In the genomic region with DNA sequence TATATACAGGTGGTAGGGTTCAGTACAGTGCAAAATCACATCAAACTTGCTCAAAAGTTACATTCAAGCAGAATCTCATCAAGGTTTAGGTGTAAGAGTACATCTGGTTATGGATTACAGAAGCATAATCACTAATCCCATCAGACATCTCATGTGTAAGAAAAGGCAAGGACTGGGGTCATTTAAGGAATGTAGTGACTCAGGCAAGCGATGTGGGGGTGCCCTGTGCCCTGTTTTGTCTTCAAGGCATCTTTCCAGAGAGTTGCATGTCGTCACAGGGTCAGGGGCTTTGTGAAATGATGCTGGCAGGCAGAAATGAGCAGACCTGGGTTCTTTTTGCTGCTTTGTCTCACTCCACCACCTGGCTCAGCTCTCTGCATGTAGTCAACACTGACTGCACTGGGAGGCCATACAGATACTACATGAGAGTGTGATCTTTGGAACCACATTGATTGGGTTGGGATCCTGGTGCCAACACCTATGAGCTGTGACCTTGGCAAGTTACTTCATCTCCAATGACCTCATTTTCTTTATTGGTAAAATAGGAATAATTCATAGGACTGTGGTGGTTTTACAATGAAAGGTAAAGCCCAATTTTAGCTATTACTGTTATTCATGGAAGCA, we compare ENCODE assay signal across 1 cellular context.
TF ChIP-seq lines count a peak whose summit lies in the region.

No MANE protein-coding gene starts in this region.

TF ChIP-seq in HepG2, 621 proteins besides CTCF, POLR2A, EP300 and RAD21 (continued from another document and continues in another):
- TF ChIP-seq, protein P1, sequence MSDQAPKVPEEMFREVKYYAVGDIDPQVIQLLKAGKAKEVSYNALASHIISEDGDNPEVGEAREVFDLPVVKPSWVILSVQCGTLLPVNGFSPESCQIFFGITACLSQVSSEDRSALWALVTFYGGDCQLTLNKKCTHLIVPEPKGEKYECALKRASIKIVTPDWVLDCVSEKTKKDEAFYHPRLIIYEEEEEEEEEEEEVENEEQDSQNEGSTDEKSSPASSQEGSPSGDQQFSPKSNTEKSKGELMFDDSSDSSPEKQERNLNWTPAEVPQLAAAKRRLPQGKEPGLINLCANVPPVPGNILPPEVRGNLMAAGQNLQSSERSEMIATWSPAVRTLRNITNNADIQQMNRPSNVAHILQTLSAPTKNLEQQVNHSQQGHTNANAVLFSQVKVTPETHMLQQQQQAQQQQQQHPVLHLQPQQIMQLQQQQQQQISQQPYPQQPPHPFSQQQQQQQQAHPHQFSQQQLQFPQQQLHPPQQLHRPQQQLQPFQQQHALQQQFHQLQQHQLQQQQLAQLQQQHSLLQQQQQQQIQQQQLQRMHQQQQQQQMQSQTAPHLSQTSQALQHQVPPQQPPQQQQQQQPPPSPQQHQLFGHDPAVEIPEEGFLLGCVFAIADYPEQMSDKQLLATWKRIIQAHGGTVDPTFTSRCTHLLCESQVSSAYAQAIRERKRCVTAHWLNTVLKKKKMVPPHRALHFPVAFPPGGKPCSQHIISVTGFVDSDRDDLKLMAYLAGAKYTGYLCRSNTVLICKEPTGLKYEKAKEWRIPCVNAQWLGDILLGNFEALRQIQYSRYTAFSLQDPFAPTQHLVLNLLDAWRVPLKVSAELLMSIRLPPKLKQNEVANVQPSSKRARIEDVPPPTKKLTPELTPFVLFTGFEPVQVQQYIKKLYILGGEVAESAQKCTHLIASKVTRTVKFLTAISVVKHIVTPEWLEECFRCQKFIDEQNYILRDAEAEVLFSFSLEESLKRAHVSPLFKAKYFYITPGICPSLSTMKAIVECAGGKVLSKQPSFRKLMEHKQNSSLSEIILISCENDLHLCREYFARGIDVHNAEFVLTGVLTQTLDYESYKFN (CRISPR knock-in tag; conservative IDR thresholded peaks at IDR 0.05) = peak; percentile 80
- no peak for TF ChIP-seq RFX3 (CRISPR knock-in tag; IDR thresholded peaks at IDR 0.05)
- TF ChIP-seq RXRB (CRISPR knock-in tag; IDR thresholded peaks at IDR 0.05; ENCODE audit: borderline replicate concordance) = peak; percentile 21; the same call in 1 of the 2 replicates
- TF ChIP-seq ATF7 (IDR thresholded peaks at IDR 0.05) = peak; percentile 47
- no peak for TF ChIP-seq ATF7 (CRISPR knock-in tag; IDR thresholded peaks at IDR 0.05)
- no peak for TF ChIP-seq ZNF703 (CRISPR knock-in tag; IDR thresholded peaks at IDR 0.05; ENCODE audit: borderline replicate concordance)
- no peak for TF ChIP-seq SOX13 (IDR thresholded peaks at IDR 0.05)
- 0 out of 4 replicates have a peak, but pooled peaks of 1 of the 2 experiments have one; percentile 23 for TF ChIP-seq SOX13 (CRISPR knock-in tag; conservative IDR thresholded peaks at IDR 0.05 in 1 of 2, IDR thresholded peaks at IDR 0.05 in 1 of 2)
- peak; percentile 48; the same call in 1 of the 2 replicates for TF ChIP-seq MIXL1 (CRISPR knock-in tag; IDR thresholded peaks at IDR 0.05)
- peak; percentile 53; the same call in 1 of the 2 replicates for TF ChIP-seq ZNF292 (CRISPR knock-in tag; IDR thresholded peaks at IDR 0.05; ENCODE audit: borderline replicate concordance, low read depth)
- TF ChIP-seq IRF2 (CRISPR knock-in tag; IDR thresholded peaks at IDR 0.05) = 0 out of 2 replicates have a peak, but pooled peaks have one; percentile 14
- no peak for TF ChIP-seq MBNL3 (CRISPR knock-in tag; conservative IDR thresholded peaks at IDR 0.05)
- TF ChIP-seq TAF1 (CRISPR knock-in tag; IDR thresholded peaks at IDR 0.05) = no peak
- no peak for TF ChIP-seq RFXAP (CRISPR knock-in tag; IDR thresholded peaks at IDR 0.05; ENCODE audit: borderline replicate concordance)
- TF ChIP-seq FOXO1 (CRISPR knock-in tag; IDR thresholded peaks at IDR 0.05) = peak; percentile 18; the same call in 1 of the 2 replicates
- TF ChIP-seq TRIM24 (CRISPR knock-in tag; IDR thresholded peaks at IDR 0.05) = no peak
- TF ChIP-seq NR2F1 (CRISPR knock-in tag; IDR thresholded peaks at IDR 0.05) = no peak
- TF ChIP-seq GATAD2A (CRISPR knock-in tag; IDR thresholded peaks at IDR 0.05) = peak; percentile 75
- TF ChIP-seq, protein P2, sequence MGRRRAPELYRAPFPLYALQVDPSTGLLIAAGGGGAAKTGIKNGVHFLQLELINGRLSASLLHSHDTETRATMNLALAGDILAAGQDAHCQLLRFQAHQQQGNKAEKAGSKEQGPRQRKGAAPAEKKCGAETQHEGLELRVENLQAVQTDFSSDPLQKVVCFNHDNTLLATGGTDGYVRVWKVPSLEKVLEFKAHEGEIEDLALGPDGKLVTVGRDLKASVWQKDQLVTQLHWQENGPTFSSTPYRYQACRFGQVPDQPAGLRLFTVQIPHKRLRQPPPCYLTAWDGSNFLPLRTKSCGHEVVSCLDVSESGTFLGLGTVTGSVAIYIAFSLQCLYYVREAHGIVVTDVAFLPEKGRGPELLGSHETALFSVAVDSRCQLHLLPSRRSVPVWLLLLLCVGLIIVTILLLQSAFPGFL (CRISPR knock-in tag; IDR thresholded peaks at IDR 0.05) = no peak
- TF ChIP-seq ZNF430 (CRISPR knock-in tag; IDR thresholded peaks at IDR 0.05) = peak; percentile 25; the same call in 1 of the 2 replicates
- TF ChIP-seq NBN (conservative IDR thresholded peaks at IDR 0.05) = no peak
- TF ChIP-seq, protein P3, sequence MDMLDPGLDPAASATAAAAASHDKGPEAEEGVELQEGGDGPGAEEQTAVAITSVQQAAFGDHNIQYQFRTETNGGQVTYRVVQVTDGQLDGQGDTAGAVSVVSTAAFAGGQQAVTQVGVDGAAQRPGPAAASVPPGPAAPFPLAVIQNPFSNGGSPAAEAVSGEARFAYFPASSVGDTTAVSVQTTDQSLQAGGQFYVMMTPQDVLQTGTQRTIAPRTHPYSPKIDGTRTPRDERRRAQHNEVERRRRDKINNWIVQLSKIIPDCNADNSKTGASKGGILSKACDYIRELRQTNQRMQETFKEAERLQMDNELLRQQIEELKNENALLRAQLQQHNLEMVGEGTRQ (IDR thresholded peaks at IDR 0.05; ENCODE audit: low read depth, low read length) = no peak
- TF ChIP-seq, protein P3 (CRISPR knock-in tag; IDR thresholded peaks at IDR 0.05; ENCODE audit: borderline replicate concordance) = no peak
- no peak for TF ChIP-seq ARNT (IDR thresholded peaks at IDR 0.05)
- TF ChIP-seq FOXA3 (CRISPR knock-in tag; IDR thresholded peaks at IDR 0.05) = 0 out of 2 replicates have a peak, but pooled peaks have one; percentile 45
- TF ChIP-seq, protein P4, sequence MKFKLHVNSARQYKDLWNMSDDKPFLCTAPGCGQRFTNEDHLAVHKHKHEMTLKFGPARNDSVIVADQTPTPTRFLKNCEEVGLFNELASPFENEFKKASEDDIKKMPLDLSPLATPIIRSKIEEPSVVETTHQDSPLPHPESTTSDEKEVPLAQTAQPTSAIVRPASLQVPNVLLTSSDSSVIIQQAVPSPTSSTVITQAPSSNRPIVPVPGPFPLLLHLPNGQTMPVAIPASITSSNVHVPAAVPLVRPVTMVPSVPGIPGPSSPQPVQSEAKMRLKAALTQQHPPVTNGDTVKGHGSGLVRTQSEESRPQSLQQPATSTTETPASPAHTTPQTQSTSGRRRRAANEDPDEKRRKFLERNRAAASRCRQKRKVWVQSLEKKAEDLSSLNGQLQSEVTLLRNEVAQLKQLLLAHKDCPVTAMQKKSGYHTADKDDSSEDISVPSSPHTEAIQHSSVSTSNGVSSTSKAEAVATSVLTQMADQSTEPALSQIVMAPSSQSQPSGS (CRISPR knock-in tag; IDR thresholded peaks at IDR 0.05) = peak; percentile 79; the same call in 1 of the 2 replicates
- TF ChIP-seq CHD2 (IDR thresholded peaks at IDR 0.05; ENCODE audit: low read depth, low read length) = no peak
- TF ChIP-seq MAF1 (CRISPR knock-in tag; IDR thresholded peaks at IDR 0.05; ENCODE audit: borderline replicate concordance) = no peak
- TF ChIP-seq, protein P5, sequence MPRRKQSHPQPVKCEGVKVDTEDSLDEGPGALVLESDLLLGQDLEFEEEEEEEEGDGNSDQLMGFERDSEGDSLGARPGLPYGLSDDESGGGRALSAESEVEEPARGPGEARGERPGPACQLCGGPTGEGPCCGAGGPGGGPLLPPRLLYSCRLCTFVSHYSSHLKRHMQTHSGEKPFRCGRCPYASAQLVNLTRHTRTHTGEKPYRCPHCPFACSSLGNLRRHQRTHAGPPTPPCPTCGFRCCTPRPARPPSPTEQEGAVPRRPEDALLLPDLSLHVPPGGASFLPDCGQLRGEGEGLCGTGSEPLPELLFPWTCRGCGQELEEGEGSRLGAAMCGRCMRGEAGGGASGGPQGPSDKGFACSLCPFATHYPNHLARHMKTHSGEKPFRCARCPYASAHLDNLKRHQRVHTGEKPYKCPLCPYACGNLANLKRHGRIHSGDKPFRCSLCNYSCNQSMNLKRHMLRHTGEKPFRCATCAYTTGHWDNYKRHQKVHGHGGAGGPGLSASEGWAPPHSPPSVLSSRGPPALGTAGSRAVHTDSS (CRISPR knock-in tag; conservative IDR thresholded peaks at IDR 0.05) = no peak
- TF ChIP-seq, protein P6, sequence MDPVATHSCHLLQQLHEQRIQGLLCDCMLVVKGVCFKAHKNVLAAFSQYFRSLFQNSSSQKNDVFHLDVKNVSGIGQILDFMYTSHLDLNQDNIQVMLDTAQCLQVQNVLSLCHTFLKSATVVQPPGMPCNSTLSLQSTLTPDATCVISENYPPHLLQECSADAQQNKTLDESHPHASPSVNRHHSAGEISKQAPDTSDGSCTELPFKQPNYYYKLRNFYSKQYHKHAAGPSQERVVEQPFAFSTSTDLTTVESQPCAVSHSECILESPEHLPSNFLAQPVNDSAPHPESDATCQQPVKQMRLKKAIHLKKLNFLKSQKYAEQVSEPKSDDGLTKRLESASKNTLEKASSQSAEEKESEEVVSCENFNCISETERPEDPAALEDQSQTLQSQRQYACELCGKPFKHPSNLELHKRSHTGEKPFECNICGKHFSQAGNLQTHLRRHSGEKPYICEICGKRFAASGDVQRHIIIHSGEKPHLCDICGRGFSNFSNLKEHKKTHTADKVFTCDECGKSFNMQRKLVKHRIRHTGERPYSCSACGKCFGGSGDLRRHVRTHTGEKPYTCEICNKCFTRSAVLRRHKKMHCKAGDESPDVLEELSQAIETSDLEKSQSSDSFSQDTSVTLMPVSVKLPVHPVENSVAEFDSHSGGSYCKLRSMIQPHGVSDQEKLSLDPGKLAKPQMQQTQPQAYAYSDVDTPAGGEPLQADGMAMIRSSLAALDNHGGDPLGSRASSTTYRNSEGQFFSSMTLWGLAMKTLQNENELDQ (CRISPR knock-in tag; IDR thresholded peaks at IDR 0.05; ENCODE audit: borderline replicate concordance) = no peak
- TF ChIP-seq ZNF274 (CRISPR knock-in tag; IDR thresholded peaks at IDR 0.05) = no peak
- 0 out of 2 replicates have a peak, but pooled peaks have one; percentile 38 for TF ChIP-seq THAP11 (CRISPR knock-in tag; IDR thresholded peaks at IDR 0.05)
- no peak for TF ChIP-seq ZNF253 (CRISPR knock-in tag; IDR thresholded peaks at IDR 0.05; ENCODE audit: borderline replicate concordance)
- TF ChIP-seq MIER3 (CRISPR knock-in tag; IDR thresholded peaks at IDR 0.05; ENCODE audit: borderline replicate concordance) = peak; percentile 59; the same call in 1 of the 2 replicates
- TF ChIP-seq, protein P7, sequence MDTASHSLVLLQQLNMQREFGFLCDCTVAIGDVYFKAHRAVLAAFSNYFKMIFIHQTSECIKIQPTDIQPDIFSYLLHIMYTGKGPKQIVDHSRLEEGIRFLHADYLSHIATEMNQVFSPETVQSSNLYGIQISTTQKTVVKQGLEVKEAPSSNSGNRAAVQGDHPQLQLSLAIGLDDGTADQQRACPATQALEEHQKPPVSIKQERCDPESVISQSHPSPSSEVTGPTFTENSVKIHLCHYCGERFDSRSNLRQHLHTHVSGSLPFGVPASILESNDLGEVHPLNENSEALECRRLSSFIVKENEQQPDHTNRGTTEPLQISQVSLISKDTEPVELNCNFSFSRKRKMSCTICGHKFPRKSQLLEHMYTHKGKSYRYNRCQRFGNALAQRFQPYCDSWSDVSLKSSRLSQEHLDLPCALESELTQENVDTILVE (CRISPR knock-in tag; IDR thresholded peaks at IDR 0.05) = no peak
- TF ChIP-seq, protein P8, sequence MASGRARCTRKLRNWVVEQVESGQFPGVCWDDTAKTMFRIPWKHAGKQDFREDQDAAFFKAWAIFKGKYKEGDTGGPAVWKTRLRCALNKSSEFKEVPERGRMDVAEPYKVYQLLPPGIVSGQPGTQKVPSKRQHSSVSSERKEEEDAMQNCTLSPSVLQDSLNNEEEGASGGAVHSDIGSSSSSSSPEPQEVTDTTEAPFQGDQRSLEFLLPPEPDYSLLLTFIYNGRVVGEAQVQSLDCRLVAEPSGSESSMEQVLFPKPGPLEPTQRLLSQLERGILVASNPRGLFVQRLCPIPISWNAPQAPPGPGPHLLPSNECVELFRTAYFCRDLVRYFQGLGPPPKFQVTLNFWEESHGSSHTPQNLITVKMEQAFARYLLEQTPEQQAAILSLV (CRISPR knock-in tag; IDR thresholded peaks at IDR 0.05; ENCODE audit: borderline replicate concordance) = no peak
- TF ChIP-seq TBX2 (CRISPR knock-in tag; IDR thresholded peaks at IDR 0.05; ENCODE audit: borderline replicate concordance) = 0 out of 2 replicates have a peak, but pooled peaks have one; percentile 23
- TF ChIP-seq FOSL1 (CRISPR knock-in tag; IDR thresholded peaks at IDR 0.05; ENCODE audit: borderline replicate concordance) = no peak
- TF ChIP-seq, protein P9, sequence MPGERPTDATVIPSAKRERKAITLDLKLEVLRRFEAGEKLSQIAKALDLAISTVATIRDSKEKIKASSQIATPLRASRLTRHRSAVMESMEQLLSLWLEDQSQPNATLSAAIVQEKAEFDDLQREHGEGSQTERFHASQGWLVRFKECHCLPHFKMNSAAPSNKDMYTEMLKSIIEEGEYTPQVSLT (CRISPR knock-in tag; IDR thresholded peaks at IDR 0.05; ENCODE audit: borderline replicate concordance, low read depth) = no peak
- peak; percentile 55; the same call in 1 of the 2 replicates for TF ChIP-seq ESRRA (CRISPR knock-in tag; IDR thresholded peaks at IDR 0.05; ENCODE audit: low read depth)
- TF ChIP-seq ZIK1 (CRISPR knock-in tag; IDR thresholded peaks at IDR 0.05; ENCODE audit: borderline replicate concordance, low read depth) = no peak
- peak; percentile 37; the same call in 1 of the 2 replicates for TF ChIP-seq ZBTB21 (CRISPR knock-in tag; IDR thresholded peaks at IDR 0.05)
- no peak for TF ChIP-seq ZNF556 (CRISPR knock-in tag; IDR thresholded peaks at IDR 0.05; ENCODE audit: borderline replicate concordance)
- TF ChIP-seq REPIN1 (CRISPR knock-in tag; IDR thresholded peaks at IDR 0.05; ENCODE audit: borderline replicate concordance, low read depth) = peak; percentile 55; the same call in 1 of the 2 replicates
